In genomic region chr6:96150431-96150830, GRCh38 we compare ENCODE assay signal across 15 cellular contexts.
DNase-seq lines count a peak whose midpoint lies in the region; ATAC-seq and TF ChIP-seq lines count a peak whose summit lies in the region.
"Had no signal": no experiment of that assay in that cellular context is flagged by ENCODE, and none has a peak within 500 bp of the region (broad histone marks: within the 10 kb centered on the region; RNA-seq: fewer than 3 reads in every experiment).

No MANE protein-coding gene starts in this region.

- H3K4me3 ChIP-seq in ovary, result no peak overlapping the region
- H3K4me3 ChIP-seq: A549, BLaER1 had no signal

- ATAC-seq in HG03469 (IDR thresholded peaks at IDR 0.05; ENCODE audit: unreplicated experiment), result no peak
- ATAC-seq: A549; CD8-positive, alpha-beta T cell had no signal

- no peaks in the 10 kb centered on the region for H3K9me3 ChIP-seq in ovary
- H3K9me3 ChIP-seq: A549, BLaER1 had no signal

- no peak for TF ChIP-seq POLR2A in ovary (IDR thresholded peaks at IDR 0.05)

- no peaks in the 10 kb centered on the region for H3K36me3 ChIP-seq in ovary
- H3K36me3 ChIP-seq: BLaER1 had no signal

- peak; percentile 49 for DNase-seq in middle frontal gyrus (ENCODE audit: extremely low spot score, low spot score)
- peak; percentile 57 for DNase-seq in superior temporal gyrus (ENCODE audit: extremely low spot score)
- DNase-seq in ovary, result no peak
- DNase-seq in NCI-H2029 (lab: John Stamatoyannopoulos, UW), result no peak
- DNase-seq: AML-193; CD8-positive, alpha-beta T cell; DMS 273 treated with DMSO at 0.1 percent for 48 hours; DMS53; DND-41; EL; H9 had no signal

- TF ChIP-seq CTCF in ovary (IDR thresholded peaks at IDR 0.05), result no peak

- H3K4me1 ChIP-seq in ovary (ENCODE audit: insufficient read depth), result no peaks in the 10 kb centered on the region
- H3K4me1 ChIP-seq: A549, BLaER1 had no signal

- intact Hi-C loops in ovary (cut with DNase I), result no loop called here

- H3K27ac ChIP-seq in cingulate gyrus (ENCODE audit: low read depth, low read length), result peak overlapping the region; percentile 43
- H3K27ac ChIP-seq in ovary, result no peak overlapping the region
- H3K27ac ChIP-seq: A549, BLaER1 had no signal

- no peak for TF ChIP-seq EP300 in ovary (IDR thresholded peaks at IDR 0.05)

- H3K27me3 ChIP-seq in ovary, result no peaks in the 10 kb centered on the region
- H3K27me3 ChIP-seq: BLaER1 had no signal

- WGBS in ovary, 3 donors, result 71 to 83% (median 74%) methylated on average over 2 of the region's 2 CpGs

Comparison
In these comparisons a context has a peak if more than half of its experiments do, and no peak if none do; other contexts are left out.
1. DNase-seq: peak in middle frontal gyrus (single experiment) and superior temporal gyrus (single experiment); none in ovary (0 of 5) and NCI-H2029 (single experiment).